1 cellular context compared by ENCODE assay signal in the genomic region with DNA sequence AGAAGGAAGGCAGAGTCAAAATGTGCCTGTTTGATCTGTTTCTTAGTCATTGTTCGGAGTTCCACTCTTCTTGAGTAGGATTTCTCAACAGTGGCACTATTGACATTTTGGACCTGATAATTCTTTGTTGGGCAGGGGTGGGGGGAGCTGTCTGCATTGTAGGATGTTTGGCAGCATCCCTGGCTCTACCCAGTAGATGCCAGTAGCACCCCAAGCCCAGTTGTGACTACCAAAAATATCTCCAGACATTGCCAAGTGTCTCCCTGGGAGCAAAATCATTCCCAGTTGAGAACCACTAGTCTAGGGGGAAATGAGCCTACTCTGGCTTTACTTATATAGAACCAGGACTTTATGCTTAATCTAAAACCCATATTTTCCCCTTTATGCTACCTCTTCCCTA.
TF ChIP-seq lines count a peak whose summit lies in the region.

No MANE protein-coding gene starts in this region.

TF ChIP-seq in HepG2, 621 proteins besides CTCF, POLR2A, EP300 and RAD21:
- TF ChIP-seq HOXA5 (CRISPR knock-in tag; IDR thresholded peaks at IDR 0.05) (no peak), ZNF431 (CRISPR knock-in tag; IDR thresholded peaks at IDR 0.05; ENCODE audit: borderline replicate concordance, low read depth) (0 out of 2 replicates have a peak, but pooled peaks have one; percentile 10), CEBPB (IDR thresholded peaks at IDR 0.05; ENCODE audit: borderline replicate concordance, low read depth, low read length) (peak; percentile 24; the same call in 1 of the 2 replicates)
